In genomic region chr1:36994863-36995262, GRCh38 we compare ENCODE assay signal across 25 cellular contexts. TPM values are rescaled to one million over a fixed set of nuclear protein-coding genes. Genes with fewer than 3 reads are reported as not detected.
"Had no signal": no experiment of that assay in that cellular context is flagged by ENCODE, and none has a peak within 500 bp of the region (broad histone marks: within the 10 kb centered on the region; RNA-seq: fewer than 3 reads in every experiment).

No MANE protein-coding gene starts in this region.

- DNase-seq: activated CD4-positive, alpha-beta T cell treated with anti-CD3 and anti-CD28 coated beads for 48 hours; activated CD4-positive, alpha-beta T cell treated with anti-CD3 and anti-CD28 coated beads, Interleukin-2, amount 50 U/mL, for 4 hours; activated CD4-positive, CD25-positive, alpha-beta regulatory T cell treated with anti-CD3 and anti-CD28 coated beads, Interleukin-2, amount 50 U/mL, for 72 hours; activated CD8-positive, alpha-beta memory T cell treated with anti-CD3 and anti-CD28 coated beads, Interleukin-2, amount 50 U/mL, for 48 hours; activated CD8-positive, alpha-beta T cell treated with anti-CD3 and anti-CD28 coated beads, Interleukin-2, amount 10 ng/mL, durations not matched to agents 7 days and 5 days; activated T-cell treated with anti-CD3 and anti-CD28 coated beads, Interleukin-2, amount 50 U/mL, for 1 hour; aorta; Karpas-422; NCI-H1048; NCI-H1930; NCI-H2107; NCI-H2171 treated with DMSO at 0.1 percent for 48 hours; NCI-H510A treated with DMSO at 0.1 percent for 48 hours; NCI-H69; NK-92 treated with Interleukin-12 subunit alpha and Interleukin-12 subunit beta, amount 100 ng/mL, for 24 hours; OCI-M1; Right ventricle myocardium superior; SJCRH30; T-helper 17 cell; T-helper 9 cell had no signal

- H3K9me3 Mint-ChIP-seq: activated naive CD4-positive, alpha-beta T cell treated with anti-CD3 and anti-CD28 coated beads, Interleukin-2, amount 50 U/mL, for 24 hours; central memory CD8-positive, alpha-beta T cell; WTC11 had no signal

- H3K4me3 Mint-ChIP-seq: activated CD8-positive, alpha-beta T cell treated with anti-CD3 and anti-CD28 coated beads, Interleukin-2, amount 10 ng/mL, durations not matched to agents 7 days and 5 days; activated naive CD4-positive, alpha-beta T cell treated with anti-CD3 and anti-CD28 coated beads, Interleukin-2, amount 50 U/mL, for 24 hours; central memory CD8-positive, alpha-beta T cell; T-helper 17 cell; WTC11 had no signal

- H3K27ac ChIP-seq: RWPE1, SJCRH30 had no signal

- H3K9me3 ChIP-seq: SJCRH30 had no signal

- H3K4me1 ChIP-seq: SJCRH30 had no signal

- H3K27ac Mint-ChIP-seq: activated CD8-positive, alpha-beta T cell treated with anti-CD3 and anti-CD28 coated beads, Interleukin-2, amount 10 ng/mL, durations not matched to agents 7 days and 5 days; activated naive CD4-positive, alpha-beta T cell treated with anti-CD3 and anti-CD28 coated beads, Interleukin-2, amount 50 U/mL, for 24 hours; T-helper 17 cell; WTC11 had no signal

- ATAC-seq: activated CD8-positive, alpha-beta T cell treated with anti-CD3 and anti-CD28 coated beads, Interleukin-2, amount 10 ng/mL, durations not matched to agents 7 days and 5 days; Panc1; T-helper 17 cell; WTC11 had no signal

- H3K4me3 ChIP-seq: SJCRH30 had no signal

- H3K36me3 Mint-ChIP-seq: activated naive CD4-positive, alpha-beta T cell treated with anti-CD3 and anti-CD28 coated beads, Interleukin-2, amount 50 U/mL, for 24 hours; WTC11 had no signal

- H3K4me1 Mint-ChIP-seq: activated naive CD4-positive, alpha-beta T cell treated with anti-CD3 and anti-CD28 coated beads, Interleukin-2, amount 50 U/mL, for 24 hours; central memory CD8-positive, alpha-beta T cell; T-helper 17 cell; WTC11 had no signal

- H3K36me3 ChIP-seq: SJCRH30 had no signal

RNA-seq across cellular contexts. Expression of gene GRIK3, which starts 39.5 kb away (rescaled TPM):
- total RNA-seq: activated CD8-positive, alpha-beta T cell treated with anti-CD3 and anti-CD28 coated beads, Interleukin-2, amount 10 ng/mL, durations not matched to agents 7 days and 5 days; SJCRH30; T-helper 17 cell had no signal
